Comparison of ENCODE assay signal across 24 cellular contexts in genomic region chr14:68753696-68754095, GRCh38. TPM values are rescaled to one million over a fixed set of nuclear protein-coding genes. Genes with fewer than 3 reads are reported as not detected.
A peak's percentile ranks its signal among the peaks of the same experiment; 100 is the strongest.
DNase-seq lines count a peak whose midpoint lies in the region; TF ChIP-seq lines count a peak whose summit lies in the region.
"Had no signal": no experiment of that assay in that cellular context is flagged by ENCODE, and none has a peak within 500 bp of the region (broad histone marks: within the 10 kb centered on the region; RNA-seq: fewer than 3 reads in every experiment).

No MANE protein-coding gene starts in this region.

- no peak overlapping the region for H3K9ac ChIP-seq in adipocyte (ENCODE audit: low read length)

- H3K4me1 ChIP-seq in adipocyte (ENCODE audit: control insufficient read depth, insufficient read depth, low read length) (peaks cover 24% of the 10 kb centered on the region), tibial nerve (peaks cover 0 to 28% (median 7%) of the 10 kb centered on the region in 4 donors), BE2C (no peaks in the 10 kb centered on the region)

- H3K27me3 ChIP-seq in adipocyte (replicated peaks; ENCODE audit: control insufficient read depth, insufficient read depth, low read length): no peaks in the 10 kb centered on the region
- no peaks in the 10 kb centered on the region for H3K27me3 ChIP-seq in tibial nerve
- no peaks in the 10 kb centered on the region for H3K27me3 ChIP-seq in BE2C
- H3K27me3 ChIP-seq: gastrocnemius medialis had no signal

- TF ChIP-seq EP300 in tibial nerve (IDR thresholded peaks at IDR 0.05): no peak

- WGBS in tibial nerve, 2 donors: 41 to 42% methylated on average over 4 of the region's 4 CpGs

- DNase-seq in EL (peak; percentile 20), adipocyte (ENCODE audit: low read depth) (peak; percentile 71), fibroblast of peridontal ligament (ENCODE audit: extremely low read depth) (peak; percentile 91), posterior cingulate gyrus (no peak), activated T-cell treated with anti-CD3 and anti-CD28 coated beads for 4 hours (no peak), tibial nerve (ENCODE audit: low spot score in 2 of 2) (no peak), BE2C (no peak)
- DNase-seq: activated naive CD4-positive, alpha-beta T cell; activated T-cell treated with anti-CD3 and anti-CD28 coated beads, Interleukin-2, amount 50 U/mL, for 48 hours; caudate nucleus; DMS79 treated with DMSO at 0.1 percent for 48 hours; gastrocnemius medialis; hypothalamus; midbrain; naive thymus-derived CD8-positive, alpha-beta T cell; NCI-H1417; NCI-H2081 treated with DMSO at 0.1 percent for 48 hours; NCI-H345; NCI-H748 treated with DMSO at 0.1 percent for 48 hours; stimulated activated CD4-positive, alpha-beta T cell treated with anti-CD3 and anti-CD28 coated beads, Interleukin-4, amount 100 ng/mL, for 24 hours; stimulated activated naive CD4-positive, alpha-beta T cell had no signal

- H3K27ac ChIP-seq in tibial nerve: no peak overlapping the region
- H3K27ac ChIP-seq: HL-60, RWPE1, thoracic aorta had no signal

- no peak overlapping the region for H3K4me3 ChIP-seq in adipocyte (ENCODE audit: low read length)
- H3K4me3 ChIP-seq in tibial nerve: no peak overlapping the region
- no peak overlapping the region for H3K4me3 ChIP-seq in BE2C (ENCODE audit: low read depth, low read length)
- H3K4me3 ChIP-seq: gastrocnemius medialis, thoracic aorta had no signal

- H3K36me3 ChIP-seq in adipocyte (ENCODE audit: control insufficient read depth, insufficient read depth, low read length, severe bottlenecking): no peaks in the 10 kb centered on the region
- H3K36me3 ChIP-seq in tibial nerve: no peaks in the 10 kb centered on the region
- H3K36me3 ChIP-seq in BE2C: no peaks in the 10 kb centered on the region
- H3K36me3 ChIP-seq: gastrocnemius medialis, thoracic aorta had no signal

- TF ChIP-seq CTCF in tibial nerve (IDR thresholded peaks at IDR 0.05) (no peak), BE2C (IDR thresholded peaks at IDR 0.05; ENCODE audit: low read depth, low read length) (no peak)

- no peak for TF ChIP-seq POLR2A in tibial nerve (IDR thresholded peaks at IDR 0.05)

- intact Hi-C loops in posterior cingulate gyrus (cut with DNase I): no loop called here

- H3K9me3 ChIP-seq in adipocyte (ENCODE audit: control insufficient read depth, low read length) (no peaks in the 10 kb centered on the region), tibial nerve (no peaks in the 10 kb centered on the region), BE2C (no peaks in the 10 kb centered on the region)
- H3K9me3 ChIP-seq: gastrocnemius medialis, thoracic aorta had no signal

RNA-seq across cellular contexts. Expression of gene ZFP36L1, which starts 39.2 kb away (rescaled TPM):
- total RNA-seq in tibial nerve: 1,000 to 10,000 TPM in 1 of 4 donors, 100 to 1,000 TPM in 3; 298 to 1,137 (median 494) TPM
- polyA plus RNA-seq in BE2C (2012; ENCODE audit: insufficient read depth, insufficient read length, low read depth): 0.71 TPM

Comparison
In these comparisons a context has a peak if more than half of its experiments do, and no peak if none do; other contexts are left out.
1. DNase-seq: peak in EL (single experiment), adipocyte (single experiment) and fibroblast of peridontal ligament (single experiment); none in posterior cingulate gyrus (0 of 10), activated T-cell treated with anti-CD3 and anti-CD28 coated beads for 4 hours (single experiment), tibial nerve (0 of 2) and BE2C (single experiment).